ENCODE assay signal across 7 cellular contexts in the genomic region with DNA sequence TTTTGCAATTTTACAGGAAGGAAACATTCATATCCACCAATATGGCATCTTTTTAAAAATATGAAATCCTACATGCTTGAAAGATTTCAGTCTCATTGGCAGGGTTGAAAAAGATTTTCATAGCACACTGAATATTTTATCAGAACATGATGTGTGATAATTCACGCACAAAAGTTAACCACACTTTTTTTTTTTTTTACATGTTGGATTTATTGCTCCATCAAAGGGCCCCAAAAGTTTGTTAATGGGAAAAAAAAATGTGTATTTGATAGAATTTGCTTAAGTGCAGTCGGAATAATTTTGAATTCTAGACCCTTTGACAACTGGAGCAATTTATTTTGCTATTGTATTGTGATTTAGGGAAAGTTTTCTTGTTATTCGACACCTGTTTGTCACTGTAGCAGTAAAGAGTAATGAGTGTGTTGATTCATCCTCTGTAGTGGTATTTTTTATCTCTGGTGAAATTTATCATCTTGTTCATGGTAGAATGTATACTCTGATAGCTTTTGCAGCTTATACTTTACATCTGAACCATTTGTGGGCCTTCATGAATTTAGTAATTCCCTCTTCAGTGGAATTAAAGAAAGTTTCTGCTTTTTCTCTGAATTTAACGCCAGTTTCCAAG. TPM values are rescaled to one million over a fixed set of nuclear protein-coding genes. Genes with fewer than 3 reads are reported as not detected.
DNase-seq lines count a peak whose midpoint lies in the region; ATAC-seq and TF ChIP-seq lines count a peak whose summit lies in the region.

No MANE protein-coding gene starts in this region.

- H3K27me3 ChIP-seq in HAP-1 (ENCODE audit: low read depth) (no peaks in the 10 kb centered on the region), skeletal muscle satellite cell (ENCODE audit: control insufficient read depth, insufficient read depth, low read length) (no peaks in the 10 kb centered on the region)

- H3K4me1 ChIP-seq in HAP-1 (peaks cover 6% of the 10 kb centered on the region), skeletal muscle satellite cell (ENCODE audit: control insufficient read depth, insufficient read depth, low read length) (peaks cover 20% of the 10 kb centered on the region)

- in situ Hi-C loops in HAP-1 (cut with MboI; ENCODE audit: low sequenced_read_pairs), result no loop called here

- TF ChIP-seq CTCF in VCaP (conservative IDR thresholded peaks at IDR 0.05) (no peak), fibroblast of the aortic adventitia (IDR thresholded peaks at IDR 0.05; ENCODE audit: insufficient read depth, low read length) (no peak)

- intact Hi-C loops in sciatic nerve (cut with DNase I), result no loop called here

- H3K36me3 ChIP-seq in HAP-1 (replicated peaks) (no peaks in the 10 kb centered on the region), skeletal muscle satellite cell (ENCODE audit: insufficient read depth, low read length) (no peaks in the 10 kb centered on the region)

- H3K4me2 ChIP-seq in skeletal muscle satellite cell (ENCODE audit: low read length), result peak overlapping the region; percentile 86

- H3K4me3 ChIP-seq in HAP-1, result peak overlapping the region; percentile 35
- peak overlapping the region; percentile 71 for H3K4me3 ChIP-seq in fibroblast of the aortic adventitia (ENCODE audit: low read depth, low read length)
- peak overlapping the region; percentile 84 for H3K4me3 ChIP-seq in skeletal muscle satellite cell (ENCODE audit: low read length)

- peak overlapping the region; percentile 80 for H3K9ac ChIP-seq in skeletal muscle satellite cell (ENCODE audit: low read depth, low read length)

- DNase-seq in HAP-1 (ENCODE audit: low spot score in 2 of 2) (no peak), fibroblast of the aortic adventitia (ENCODE audit: low read depth) (no peak), dermis blood vessel endothelial cell (no peak), sciatic nerve (ENCODE audit: low spot score) (no peak)

- no peak for ATAC-seq in sciatic nerve
- no peak for ATAC-seq in GM21576 (IDR thresholded peaks at IDR 0.05; ENCODE audit: unreplicated experiment)

- peak overlapping the region; percentile 78 for H3K27ac ChIP-seq in VCaP

- H3K9me3 ChIP-seq in HAP-1 (peaks cover 3% of the 10 kb centered on the region; the same call in 1 of the 2 replicates), skeletal muscle satellite cell (replicated peaks; ENCODE audit: low read length) (no peaks in the 10 kb centered on the region)

RNA-seq across cellular contexts. Expression of gene EML1, which starts 1.1 kb away (rescaled TPM):
- 80.3 and 163 TPM in 2 replicates for total RNA-seq in fibroblast of the aortic adventitia (ENCODE audit: low replicate concordance)
- 15.5 and 28.6 TPM in 2 replicates for total RNA-seq in skeletal muscle satellite cell (2012; rRNA removed)
- 45.8 and 47.1 TPM in 2 replicates for total RNA-seq in dermis blood vessel endothelial cell
- 59.0 TPM for total RNA-seq in sciatic nerve
